ENCODE assay signal across 18 cellular contexts in the genomic region with DNA sequence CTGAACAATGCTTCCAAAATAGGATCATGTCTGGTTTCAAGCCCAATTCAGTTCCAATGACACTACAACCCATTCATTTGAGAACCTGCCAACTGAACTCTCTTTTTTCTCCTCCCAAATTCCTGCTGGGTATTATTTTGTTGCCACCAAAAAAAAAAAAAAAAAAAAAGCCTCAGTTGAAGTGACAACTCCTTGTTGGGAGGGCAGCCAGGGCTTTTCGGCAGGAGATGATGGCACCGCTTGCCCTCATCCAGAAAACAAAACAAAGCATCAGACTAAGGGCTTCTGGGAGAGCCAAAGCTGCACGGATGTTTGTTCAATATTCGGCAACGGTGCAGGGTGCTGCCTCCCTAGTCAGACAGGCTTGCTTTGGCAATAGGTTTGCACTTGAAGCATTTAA. TPM values are rescaled to one million over a fixed set of nuclear protein-coding genes. Genes with fewer than 3 reads are reported as not detected.
DNase-seq lines count a peak whose midpoint lies in the region; ATAC-seq and TF ChIP-seq lines count a peak whose summit lies in the region.
"Had no signal": no experiment of that assay in that cellular context is flagged by ENCODE, and none has a peak within 500 bp of the region (broad histone marks: within the 10 kb centered on the region; RNA-seq: fewer than 3 reads in every experiment).

No MANE protein-coding gene starts in this region.

- intact Hi-C loops in prostate gland (cut with DNase I) (no loop called here), body of pancreas (cut with DNase I) (loop anchor here (10.0 kb wide), 1 partner anchor 1062 kb away; no protein-coding TSS in a partner anchor)

- DNase-seq in NCI-H1436 (lab: John Stamatoyannopoulos, UW): peak; percentile 9
- no peak for DNase-seq in NCI-H1436 treated with DMSO at 0.1 percent for 48 hours (lab: John Stamatoyannopoulos, UW)
- peak; percentile 2 for DNase-seq in SHP77 treated with DMSO at 0.1 percent for 48 hours (lab: John Stamatoyannopoulos, UW)
- DNase-seq in left lobe of liver (ENCODE audit: low spot score): no peak
- no peak for DNase-seq in tibial nerve (ENCODE audit: low spot score in 2 of 2)
- DNase-seq in prostate gland (ENCODE audit: low spot score): no peak
- no peak for DNase-seq in body of pancreas
- DNase-seq in stimulated activated CD4-positive, alpha-beta T cell treated with anti-CD3 and anti-CD28 coated beads, Interleukin-4, amount 100 ng/mL, for 1 hour: no peak
- DNase-seq: 8988T; activated gamma-delta T cell; cerebellar nuclear complex; effector memory CD8-positive, alpha-beta T cell; NCI-H1694; NCI-H510A treated with DMSO at 0.1 percent for 48 hours; stimulated activated CD4-positive, alpha-beta T cell treated with anti-CD3 and anti-CD28 coated beads, Interleukin-2, amount 100 ng/mL, for 48 hours; stimulated activated naive CD8-positive, alpha-beta T cell treated with anti-CD3 and anti-CD28 coated beads, Interleukin-15, amount 100 ng/mL, for 72 hours had no signal

- H3K27me3 ChIP-seq in tibial nerve (no peaks in the 10 kb centered on the region), prostate gland (replicated peaks; ENCODE audit: insufficient read depth) (no peaks in the 10 kb centered on the region), body of pancreas (no peaks in the 10 kb centered on the region)
- H3K27me3 ChIP-seq: BLaER1 treated with 17β-estradiol and CSF1 and Interleukin-3, amounts not matched to agents 10 nM and 100 nM had no signal

- H3K36me3 ChIP-seq in tibial nerve: no peaks in the 10 kb centered on the region
- H3K36me3 ChIP-seq in prostate gland: no peaks in the 10 kb centered on the region
- H3K36me3 ChIP-seq in body of pancreas (replicated peaks in 1 of 2; ENCODE audit: insufficient read depth in 1 of 2, low read depth in 2 of 2): no peaks in the 10 kb centered on the region

- H3K27ac ChIP-seq in tibial nerve (peak overlapping the region in 3 of 4 donors; percentile 50 to 73 (median 56)), prostate gland (no peak overlapping the region), body of pancreas (no peak overlapping the region)
- H3K27ac ChIP-seq: BLaER1 treated with 17β-estradiol and CSF1 and Interleukin-3, amounts not matched to agents 10 nM and 100 nM had no signal

- ATAC-seq in left lobe of liver (peak; percentile 47), body of pancreas (no peak)
- ATAC-seq: effector memory CD8-positive, alpha-beta T cell; GM23338; stimulated activated naive CD8-positive, alpha-beta T cell treated with anti-CD3 and anti-CD28 coated beads, Interleukin-15, amount 100 ng/mL, for 72 hours had no signal

- TF ChIP-seq POLR2A in tibial nerve (IDR thresholded peaks at IDR 0.05) (no peak), prostate gland (IDR thresholded peaks at IDR 0.05) (no peak), body of pancreas (IDR thresholded peaks at IDR 0.05) (no peak)

- TF ChIP-seq CTCF in tibial nerve (IDR thresholded peaks at IDR 0.05): no peak
- TF ChIP-seq CTCF in prostate gland (IDR thresholded peaks at IDR 0.05): no peak
- TF ChIP-seq CTCF in body of pancreas (IDR thresholded peaks at IDR 0.05): no peak

- H3K4me1 ChIP-seq in tibial nerve (peaks cover 0 to 36% (median 5%) of the 10 kb centered on the region in 4 donors), prostate gland (replicated peaks) (no peaks in the 10 kb centered on the region), body of pancreas (no peaks in the 10 kb centered on the region)
- H3K4me1 ChIP-seq: BLaER1 treated with 17β-estradiol and CSF1 and Interleukin-3, amounts not matched to agents 10 nM and 100 nM had no signal

- H3K9me3 ChIP-seq in tibial nerve: no peaks in the 10 kb centered on the region
- no peaks in the 10 kb centered on the region for H3K9me3 ChIP-seq in prostate gland
- H3K9me3 ChIP-seq in body of pancreas: no peaks in the 10 kb centered on the region
- H3K9me3 ChIP-seq: BLaER1 treated with 17β-estradiol and CSF1 and Interleukin-3, amounts not matched to agents 10 nM and 100 nM had no signal

- no peak overlapping the region for H3K4me3 ChIP-seq in tibial nerve
- H3K4me3 ChIP-seq in prostate gland: no peak overlapping the region
- no peak overlapping the region for H3K4me3 ChIP-seq in body of pancreas
- H3K4me3 ChIP-seq: BLaER1 treated with 17β-estradiol and CSF1 and Interleukin-3, amounts not matched to agents 10 nM and 100 nM; GM23338 had no signal

- TF ChIP-seq EP300 in tibial nerve (IDR thresholded peaks at IDR 0.05): no peak

- 9 to 34% methylated on average over 5 of the region's 5 CpGs for WGBS in tibial nerve, 2 donors
- WGBS in prostate gland: 23% methylated on average over 5 of the region's 5 CpGs
- WGBS in body of pancreas, 2 donors: 84 to 87% methylated on average over 5 of the region's 5 CpGs

RNA-seq across cellular contexts. Expression of a gene that starts 30.6 kb away (rescaled TPM):
- total RNA-seq in left lobe of liver (8.0 TPM), tibial nerve (10 to 100 TPM; 11.4 to 19.8 (median 15.9) TPM), prostate gland (10 to 100 TPM; 12.3 to 12.4 TPM), body of pancreas (10 to 100 TPM in 1 of 2 donors, 1 to 10 TPM in 1; 8.6 to 12.2 TPM)

Comparison
In these comparisons a context has a peak if more than half of its experiments do, and no peak if none do; other contexts are left out.
1. DNase-seq: peak in NCI-H1436 (single experiment) and SHP77 treated with DMSO at 0.1 percent for 48 hours (single experiment); none in NCI-H1436 treated with DMSO at 0.1 percent for 48 hours (single experiment), left lobe of liver (single experiment), tibial nerve (0 of 2), prostate gland (single experiment), body of pancreas (0 of 4) and stimulated activated CD4-positive, alpha-beta T cell treated with anti-CD3 and anti-CD28 coated beads, Interleukin-4, amount 100 ng/mL, for 1 hour (single experiment).
2. H3K27ac ChIP-seq: peak in tibial nerve (3 of 4); none in prostate gland (0 of 2) and body of pancreas (0 of 4).